Comparison of ENCODE assay signal across 11 cellular contexts in genomic region chr11:2375341-2375853, GRCh38. TPM values are rescaled to one million over a fixed set of nuclear protein-coding genes. Genes with fewer than 3 reads are reported as not detected.
A peak's percentile ranks its signal among the peaks of the same experiment; 100 is the strongest.
DNase-seq lines count a peak whose midpoint lies in the region; TF ChIP-seq lines count a peak whose summit lies in the region.
"Had no signal": no experiment of that assay in that cellular context is flagged by ENCODE, and none has a peak within 500 bp of the region (broad histone marks: within the 10 kb centered on the region; RNA-seq: fewer than 3 reads in every experiment).

No MANE protein-coding gene starts in this region.

- H3K27ac Mint-ChIP-seq in CD14-positive monocyte (no peak overlapping the region), IgD-negative memory B cell (peak overlapping the region in 2 of 3 donors; percentile 33 to 56), nephron (peak overlapping the region; percentile 43 to 77 (median 60))
- H3K27ac Mint-ChIP-seq: activated naive CD8-positive, alpha-beta T cell treated with anti-CD3 and anti-CD28 coated beads, Interleukin-2, amount 10 ng/mL, durations not matched to agents 7 days and 5 days had no signal

- H3K36me3 Mint-ChIP-seq in CD14-positive monocyte (peaks cover 0 to 5% of the 10 kb centered on the region in 2 donors), IgD-negative memory B cell (no peaks in the 10 kb centered on the region), nephron (ENCODE audit: low read depth) (no peaks in the 10 kb centered on the region)

- intact Hi-C loops in CD14-positive monocyte (cut with micrococcal nuclease) (no loop called here), cardiac septum (cut with DNase I) (loop anchor here (1.0 kb wide), 2 partner anchors 60 to 72 kb away; no protein-coding TSS in a partner anchor)

- TF ChIP-seq CTCF in CD14-positive monocyte (IDR thresholded peaks at IDR 0.05) = no peak
- TF ChIP-seq CTCF in nephron (IDR thresholded peaks at IDR 0.05; ENCODE audit: unreplicated experiment in 3 of 3) = no peak

- no peak overlapping the region for H3K4me3 Mint-ChIP-seq in CD14-positive monocyte
- H3K4me3 Mint-ChIP-seq in IgD-negative memory B cell = peak overlapping the region in 3 of 4 donors; percentile 9 to 68 (median 64)
- peak overlapping the region; percentile 72 to 89 (median 81) for H3K4me3 Mint-ChIP-seq in nephron
- H3K4me3 Mint-ChIP-seq: activated naive CD8-positive, alpha-beta T cell treated with anti-CD3 and anti-CD28 coated beads, Interleukin-2, amount 10 ng/mL, durations not matched to agents 7 days and 5 days had no signal

- H3K9me3 Mint-ChIP-seq in CD14-positive monocyte (peaks cover 0 to 6% (median 0%) of the 10 kb centered on the region in 7 donors), IgD-negative memory B cell (peaks cover 0 to 5% (median 4%) of the 10 kb centered on the region in 3 donors), nephron (peaks cover 8% of the 10 kb centered on the region)
- H3K9me3 Mint-ChIP-seq: activated naive CD8-positive, alpha-beta T cell treated with anti-CD3 and anti-CD28 coated beads, Interleukin-2, amount 10 ng/mL, durations not matched to agents 7 days and 5 days had no signal

- H3K4me1 Mint-ChIP-seq in CD14-positive monocyte (peaks cover 18% of the 10 kb centered on the region), IgD-negative memory B cell (peaks cover 0 to 8% (median 8%) of the 10 kb centered on the region in 3 donors), nephron (peaks cover 26% of the 10 kb centered on the region)

- DNase-seq in CD14-positive monocyte (ENCODE audit: low spot score) (peak; percentile 22), cardiac septum (ENCODE audit: low spot score) (peak; percentile 86), NCI-H510A treated with DMSO at 0.1 percent for 48 hours (lab: John Stamatoyannopoulos, UW) (no peak), iPS-NIHi11 (ENCODE audit: low spot score) (no peak)
- no peak for DNase-seq in stimulated activated CD8-positive, alpha-beta memory T cell treated with anti-CD3 and anti-CD28 coated beads, Interleukin-4, amount 100 ng/mL, for 48 hours
- no peak for DNase-seq in effector CD4-positive, alpha-beta T cell
- DNase-seq: activated naive CD8-positive, alpha-beta T cell treated with anti-CD3 and anti-CD28 coated beads, Interleukin-2, amount 10 ng/mL, durations not matched to agents 7 days and 5 days; NCI-H1048; NCI-H524 treated with DMSO at 0.1 percent for 48 hours had no signal

- H3K27me3 Mint-ChIP-seq in CD14-positive monocyte (ENCODE audit: low read depth in 3 of 3) (peaks cover 19 to 38% (median 22%) of the 10 kb centered on the region in 3 donors), IgD-negative memory B cell (no peaks in the 10 kb centered on the region), nephron (ENCODE audit: low read depth) (no peaks in the 10 kb centered on the region)

RNA-seq across cellular contexts. Expression of gene CD81, which starts 1.7 kb away (rescaled TPM):
- polyA plus RNA-seq in CD14-positive monocyte (10 to 100 TPM in 1 of 2 donors, 1 to 10 TPM in 1; 3.2 to 12.3 TPM), IgD-negative memory B cell (195 TPM)
- total RNA-seq in cardiac septum = 663 TPM

RNA-seq across cellular contexts. Expression of gene TSSC4, which starts 25.2 kb away (rescaled TPM):
- polyA plus RNA-seq in CD14-positive monocyte = 10 to 100 TPM; 52.0 to 74.6 TPM
- 86.8 TPM for polyA plus RNA-seq in IgD-negative memory B cell
- total RNA-seq in cardiac septum = 36.2 TPM

Comparison
In these comparisons a context has a peak if more than half of its experiments do, and no peak if none do; other contexts are left out.
1. DNase-seq: peak in CD14-positive monocyte (single experiment) and cardiac septum (single experiment); none in stimulated activated CD8-positive, alpha-beta memory T cell treated with anti-CD3 and anti-CD28 coated beads, Interleukin-4, amount 100 ng/mL, for 48 hours (single experiment), NCI-H510A treated with DMSO at 0.1 percent for 48 hours (single experiment), iPS-NIHi11 (single experiment) and effector CD4-positive, alpha-beta T cell (single experiment).
2. H3K27ac Mint-ChIP-seq: peak in IgD-negative memory B cell (2 of 3) and nephron (3 of 3); none in CD14-positive monocyte (0 of 7).
3. H3K4me3 Mint-ChIP-seq: peak in IgD-negative memory B cell (3 of 4) and nephron (3 of 3); none in CD14-positive monocyte (0 of 2).
4. RNA of gene CD81, which starts 1.7 kb away (polyA plus RNA-seq): 195 TPM in IgD-negative memory B cell (single experiment); 3.2 to 12.3 TPM in CD14-positive monocyte; every median in the first group is over 10 times any median in the second.